Comparison of ENCODE assay signal across 31 cellular contexts in genomic region chr2:160505236-160505635, GRCh38. TPM values are rescaled to one million over a fixed set of nuclear protein-coding genes. Genes with fewer than 3 reads are reported as not detected.
DNase-seq lines count a peak whose midpoint lies in the region; ATAC-seq and TF ChIP-seq lines count a peak whose summit lies in the region.
"Had no signal": no experiment of that assay in that cellular context is flagged by ENCODE, and none has a peak within 500 bp of the region (broad histone marks: within the 10 kb centered on the region; RNA-seq: fewer than 3 reads in every experiment).

No MANE protein-coding gene starts in this region.

- ATAC-seq in Right ventricle myocardium inferior: peak; percentile 71
- peak; percentile 35 for ATAC-seq in left lung
- peak; percentile 76 for ATAC-seq in upper lobe of right lung
- no peak for ATAC-seq in stimulated activated naive CD8-positive, alpha-beta T cell treated with anti-CD3 and anti-CD28 coated beads, Interleukin-15, amount 100 ng/mL, for 72 hours
- ATAC-seq: activated T-cell treated with anti-CD3 and anti-CD28 coated beads, Interleukin-2, amount 50 U/mL, for 4 hours; body of pancreas; foreskin keratinocyte; HepG2; stimulated activated effector memory CD8-positive, alpha-beta T cell treated with anti-CD3 and anti-CD28 coated beads, Interleukin-12 subunit alpha, Interleukin-12 subunit beta, amount 100 ng/mL, for 72 hours; T-helper 17 cell had no signal

- H3K4me1 Mint-ChIP-seq in stimulated activated naive CD8-positive, alpha-beta T cell treated with anti-CD3 and anti-CD28 coated beads, Interleukin-15, amount 100 ng/mL, for 72 hours: peaks cover 19% of the 10 kb centered on the region

- H4K20me1 ChIP-seq in mammary epithelial cell (ENCODE audit: insufficient read depth, low read length): no peaks in the 10 kb centered on the region
- H4K20me1 ChIP-seq: BLaER1 treated with 17β-estradiol and CSF1 and Interleukin-3, amounts not matched to agents 10 nM and 100 nM had no signal

- dilution Hi-C loops in mammary epithelial cell (cut with HindIII; ENCODE audit: low sequenced_read_pairs): loop anchor here (5.0 kb wide), 1 partner anchor 47 kb away; no protein-coding TSS in a partner anchor

- no peaks in the 10 kb centered on the region for H3K27me3 Mint-ChIP-seq in stimulated activated naive CD8-positive, alpha-beta T cell treated with anti-CD3 and anti-CD28 coated beads, Interleukin-15, amount 100 ng/mL, for 72 hours
- H3K27me3 Mint-ChIP-seq: T-helper 17 cell had no signal

- intact Hi-C loops in Right ventricle myocardium inferior (cut with DNase I): no loop called here
- intact Hi-C loops in mammary epithelial cell (cut with micrococcal nuclease): no loop called here
- intact Hi-C loops in left lung (cut with DNase I): no loop called here
- intact Hi-C loops in upper lobe of right lung (cut with DNase I): no loop called here

- H3K9me3 ChIP-seq in right atrium auricular region (no peaks in the 10 kb centered on the region), mammary epithelial cell (replicated peaks; ENCODE audit: insufficient read depth, low read length) (no peaks in the 10 kb centered on the region), left lung (no peaks in the 10 kb centered on the region), upper lobe of right lung (no peaks in the 10 kb centered on the region)
- H3K9me3 ChIP-seq: BLaER1 treated with 17β-estradiol and CSF1 and Interleukin-3, amounts not matched to agents 10 nM and 100 nM; body of pancreas; Caco-2; neutrophil; prostate gland; SJCRH30 had no signal

- H3K4me3 Mint-ChIP-seq in stimulated activated naive CD8-positive, alpha-beta T cell treated with anti-CD3 and anti-CD28 coated beads, Interleukin-15, amount 100 ng/mL, for 72 hours: no peak overlapping the region
- H3K4me3 Mint-ChIP-seq: activated T-cell treated with anti-CD3 and anti-CD28 coated beads, Interleukin-2, amount 50 U/mL, for 4 hours; stimulated activated effector memory CD8-positive, alpha-beta T cell treated with anti-CD3 and anti-CD28 coated beads, Interleukin-12 subunit alpha, Interleukin-12 subunit beta, amount 100 ng/mL, for 72 hours; T-helper 17 cell had no signal

- no peaks in the 10 kb centered on the region for H3K79me2 ChIP-seq in mammary epithelial cell (ENCODE audit: insufficient read depth, low read length)

- H3K27me3 ChIP-seq in right atrium auricular region (no peaks in the 10 kb centered on the region), mammary epithelial cell (ENCODE audit: insufficient read depth, low read length) (no peaks in the 10 kb centered on the region), left lung (no peaks in the 10 kb centered on the region), upper lobe of right lung (no peaks in the 10 kb centered on the region)
- H3K27me3 ChIP-seq: BLaER1 treated with 17β-estradiol and CSF1 and Interleukin-3, amounts not matched to agents 10 nM and 100 nM; body of pancreas; foreskin keratinocyte; neutrophil; SJCRH30 had no signal

- peak overlapping the region; percentile 73 for H2AFZ ChIP-seq in mammary epithelial cell (ENCODE audit: low read depth, low read length)

- H3K27ac ChIP-seq in right atrium auricular region (peak overlapping the region in 1 of 2 donors; percentile 38), mammary epithelial cell (ENCODE audit: insufficient read depth, low read depth, low read length) (no peak overlapping the region), left lung (no peak overlapping the region), upper lobe of right lung (no peak overlapping the region)
- H3K27ac ChIP-seq: BLaER1 treated with 17β-estradiol and CSF1 and Interleukin-3, amounts not matched to agents 10 nM and 100 nM; body of pancreas; foreskin keratinocyte; HL-60; neutrophil; prostate gland; SJCRH30; skin epidermis had no signal

- H3K4me2 ChIP-seq in mammary epithelial cell (ENCODE audit: insufficient read depth, low read depth, low read length): no peak overlapping the region

- H3K9ac ChIP-seq in mammary epithelial cell (ENCODE audit: insufficient read depth, low read length): no peak overlapping the region
- H3K9ac ChIP-seq: BLaER1 treated with 17β-estradiol and CSF1 and Interleukin-3, amounts not matched to agents 10 nM and 100 nM had no signal

- H3K4me1 ChIP-seq in right atrium auricular region (no peaks in the 10 kb centered on the region), mammary epithelial cell (ENCODE audit: insufficient read depth, low read length) (no peaks in the 10 kb centered on the region), left lung (peaks cover 0 to 3% of the 10 kb centered on the region in 2 donors), upper lobe of right lung (no peaks in the 10 kb centered on the region)
- H3K4me1 ChIP-seq: body of pancreas, prostate gland had no signal

- H3K9me3 Mint-ChIP-seq in stimulated activated naive CD8-positive, alpha-beta T cell treated with anti-CD3 and anti-CD28 coated beads, Interleukin-15, amount 100 ng/mL, for 72 hours: no peaks in the 10 kb centered on the region
- H3K9me3 Mint-ChIP-seq: activated T-cell treated with anti-CD3 and anti-CD28 coated beads, Interleukin-2, amount 50 U/mL, for 4 hours; stimulated activated effector memory CD8-positive, alpha-beta T cell treated with anti-CD3 and anti-CD28 coated beads, Interleukin-12 subunit alpha, Interleukin-12 subunit beta, amount 100 ng/mL, for 72 hours had no signal

- no peak overlapping the region for H3K4me3 ChIP-seq in right atrium auricular region
- no peak overlapping the region for H3K4me3 ChIP-seq in mammary epithelial cell (replicated peaks in 1 of 3; ENCODE audit: insufficient read depth in 1 of 3, low read depth in 2 of 3, low read length in 3 of 3)
- H3K4me3 ChIP-seq in left lung: no peak overlapping the region
- H3K4me3 ChIP-seq in upper lobe of right lung: no peak overlapping the region
- H3K4me3 ChIP-seq: BLaER1 treated with 17β-estradiol and CSF1 and Interleukin-3, amounts not matched to agents 10 nM and 100 nM; body of pancreas; lung; prostate gland; SJCRH30; skin epidermis had no signal

- no peaks in the 10 kb centered on the region for H3K36me3 ChIP-seq in right atrium auricular region
- H3K36me3 ChIP-seq in mammary epithelial cell (ENCODE audit: insufficient read depth, low read length): no peaks in the 10 kb centered on the region
- no peaks in the 10 kb centered on the region for H3K36me3 ChIP-seq in left lung
- H3K36me3 ChIP-seq in upper lobe of right lung: no peaks in the 10 kb centered on the region
- H3K36me3 ChIP-seq: BLaER1 treated with 17β-estradiol and CSF1 and Interleukin-3, amounts not matched to agents 10 nM and 100 nM; neutrophil; prostate gland; SJCRH30 had no signal

- BruUV-seq in mammary epithelial cell (replicated peaks; lab: Mats Ljungman, UMichigan): no TSS peak

- H3K27ac Mint-ChIP-seq in stimulated activated naive CD8-positive, alpha-beta T cell treated with anti-CD3 and anti-CD28 coated beads, Interleukin-15, amount 100 ng/mL, for 72 hours: no peak overlapping the region
- H3K27ac Mint-ChIP-seq: stimulated activated effector memory CD8-positive, alpha-beta T cell treated with anti-CD3 and anti-CD28 coated beads, Interleukin-12 subunit alpha, Interleukin-12 subunit beta, amount 100 ng/mL, for 72 hours; T-helper 17 cell had no signal

- DNase-seq in Right ventricle myocardium inferior (ENCODE audit: missing footprints) (no peak), right atrium auricular region (ENCODE audit: low spot score) (no peak), mammary epithelial cell (no peak), left lung (no peak), upper lobe of right lung (no peak), NCI-H1930 (lab: John Stamatoyannopoulos, UW) (no peak), NCI-H2107 treated with DMSO at 0.1 percent for 48 hours (lab: John Stamatoyannopoulos, UW; ENCODE audit: unreplicated experiment) (no peak)
- no peak for DNase-seq in stimulated activated naive CD8-positive, alpha-beta T cell treated with anti-CD3 and anti-CD28 coated beads, Interleukin-15, amount 100 ng/mL, for 72 hours
- DNase-seq: activated T-cell treated with anti-CD3 and anti-CD28 coated beads, Interleukin-2, amount 50 U/mL, for 4 hours; body of pancreas; Caco-2; DMS79 treated with DMSO at 0.1 percent for 48 hours; erythroblast; foreskin keratinocyte; H7; NCI-H1092 treated with DMSO at 0.1 percent for 48 hours; NCI-H187 treated with DMSO at 0.1 percent for 48 hours; NCI-H345; NCI-H82; OCI-M1; SJCRH30; stimulated activated CD4-positive, alpha-beta T cell treated with anti-CD3 and anti-CD28 coated beads, Interleukin-2, amount 100 ng/mL, for 48 hours; T-helper 17 cell had no signal

- in situ Hi-C loops in mammary epithelial cell (cut with MboI; ENCODE audit: low sequenced_read_pairs in 2 of 2): no loop called here

- 83% methylated on average over 5 of the region's 5 CpGs for WGBS in mammary epithelial cell (ENCODE audit: low coverage, missing lambda C conversion rate)

- CTCF ChIA-PET in mammary epithelial cell (lab: Charles Lee; ENCODE audit: low non-redundant PET): no interaction called here

- TF ChIP-seq CTCF in right atrium auricular region (IDR thresholded peaks at IDR 0.05) (no peak), mammary epithelial cell (conservative IDR thresholded peaks at IDR 0.05 in 1 of 2, IDR thresholded peaks at IDR 0.05 in 1 of 2; ENCODE audit: extremely low read depth in 1 of 2, insufficient read depth in 1 of 2, low read depth in 1 of 2, low read length in 2 of 2) (no peak), left lung (IDR thresholded peaks at IDR 0.05) (no peak), upper lobe of right lung (IDR thresholded peaks at IDR 0.05) (no peak)

RNA-seq across cellular contexts. Expression of gene RBMS1, which starts 11.6 kb away (rescaled TPM):
- total RNA-seq in Right ventricle myocardium inferior (58.2 TPM), right atrium auricular region (10 to 100 TPM; 52.3 to 57.0 TPM), mammary epithelial cell (10 to 100 TPM; 54.8 to 61.3 TPM), left lung (100 to 1,000 TPM in 1 of 2 donors, 10 to 100 TPM in 1; 91.7 to 119 TPM), upper lobe of right lung (102 TPM)
- 60.1 TPM for polyA plus RNA-seq in mammary epithelial cell
- 22.9 TPM for polyA minus RNA-seq in mammary epithelial cell
